Comparison of ENCODE assay signal across 18 cellular contexts in genomic region chr13:99301056-99301838, GRCh38. TPM values are rescaled to one million over a fixed set of nuclear protein-coding genes. Genes with fewer than 3 reads are reported as not detected.
A peak's percentile ranks its signal among the peaks of the same experiment; 100 is the strongest.
DNase-seq lines count a peak whose midpoint lies in the region; ATAC-seq lines count a peak whose summit lies in the region.
"Had no signal": no experiment of that assay in that cellular context is flagged by ENCODE, and none has a peak within 500 bp of the region (broad histone marks: within the 10 kb centered on the region; RNA-seq: fewer than 3 reads in every experiment).

No MANE protein-coding gene starts in this region.

- H3K4me3 Mint-ChIP-seq in activated T-cell treated with anti-CD3 and anti-CD28 coated beads, Interleukin-2, amount 50 U/mL, for 4 hours: peak overlapping the region; percentile 51
- peak overlapping the region; percentile 76 to 88 (median 78) for H3K4me3 Mint-ChIP-seq in IgD-negative memory B cell
- H3K4me3 Mint-ChIP-seq in stimulated activated naive B cell treated with anti-CD40 and anti-IgM and Interleukin-4, amounts not matched to agents 10 μg/mL and 1 μg/mL and 100 μg/mL, for 72 hours: peak overlapping the region in 1 of 2 donors; percentile 12

- peaks cover 79% of the 10 kb centered on the region for H3K4me1 Mint-ChIP-seq in activated T-cell treated with anti-CD3 and anti-CD28 coated beads, Interleukin-2, amount 50 U/mL, for 4 hours (ENCODE audit: low read depth)
- H3K4me1 Mint-ChIP-seq in IgD-negative memory B cell: peaks cover 59 to 71% (median 66%) of the 10 kb centered on the region in 3 donors
- peaks cover 49 to 73% of the 10 kb centered on the region in 2 donors for H3K4me1 Mint-ChIP-seq in stimulated activated naive B cell treated with anti-CD40 and anti-IgM and Interleukin-4, amounts not matched to agents 10 μg/mL and 1 μg/mL and 100 μg/mL, for 72 hours

- peak overlapping the region; percentile 85 to 94 (median 88) for H3K27ac Mint-ChIP-seq in IgD-negative memory B cell
- H3K27ac Mint-ChIP-seq in stimulated activated naive B cell treated with anti-CD40 and anti-IgM and Interleukin-4, amounts not matched to agents 10 μg/mL and 1 μg/mL and 100 μg/mL, for 72 hours: peak overlapping the region; percentile 65

- H3K9me3 ChIP-seq in effector memory CD4-positive, alpha-beta T cell (ENCODE audit: control insufficient read depth, low read length): no peaks in the 10 kb centered on the region

- H3K9me3 Mint-ChIP-seq in activated T-cell treated with anti-CD3 and anti-CD28 coated beads, Interleukin-2, amount 50 U/mL, for 4 hours: no peaks in the 10 kb centered on the region
- H3K9me3 Mint-ChIP-seq in IgD-negative memory B cell: no peaks in the 10 kb centered on the region
- no peaks in the 10 kb centered on the region for H3K9me3 Mint-ChIP-seq in stimulated activated naive B cell treated with anti-CD40 and anti-IgM and Interleukin-4, amounts not matched to agents 10 μg/mL and 1 μg/mL and 100 μg/mL, for 72 hours

- peaks cover 50% of the 10 kb centered on the region for H3K4me1 ChIP-seq in effector memory CD4-positive, alpha-beta T cell (ENCODE audit: control insufficient read depth, insufficient read depth, low read length, poor library complexity, severe bottlenecking)

- DNase-seq in activated T-cell treated with anti-CD3 and anti-CD28 coated beads, Interleukin-2, amount 50 U/mL, for 4 hours: no peak
- DNase-seq in activated T-cell treated with anti-CD3 and anti-CD28 coated beads, Interleukin-2, amount 50 U/mL, for 48 hours: no peak
- no peak for DNase-seq in effector memory CD4-positive, alpha-beta T cell
- DNase-seq in stimulated activated naive B cell treated with anti-CD40 and anti-IgM and Interleukin-4, amounts not matched to agents 10 μg/mL and 1 μg/mL and 100 μg/mL, for 72 hours: no peak
- no peak for DNase-seq in ACHN
- no peak for DNase-seq in NOMO-1 (lab: John Stamatoyannopoulos, UW; ENCODE audit: unreplicated experiment in 2 of 2)
- no peak for DNase-seq in 8988T
- DNase-seq: foreskin melanocyte; left colon; NCI-H146; posterior cingulate gyrus; SIG-M5; stimulated activated naive CD4-positive, alpha-beta T cell treated with Interleukin-2 at 50 U/mL for 16 hours had no signal

- no peak for ATAC-seq in activated T-cell treated with anti-CD3 and anti-CD28 coated beads, Interleukin-2, amount 50 U/mL, for 4 hours
- ATAC-seq in stimulated activated naive B cell treated with anti-CD40 and anti-IgM and Interleukin-4, amounts not matched to agents 10 μg/mL and 1 μg/mL and 100 μg/mL, for 72 hours (replicated peaks): no peak
- ATAC-seq: HCT116, left colon had no signal

- no peaks in the 10 kb centered on the region for H3K27me3 Mint-ChIP-seq in activated T-cell treated with anti-CD3 and anti-CD28 coated beads, Interleukin-2, amount 50 U/mL, for 4 hours (ENCODE audit: low read depth)
- H3K27me3 Mint-ChIP-seq in IgD-negative memory B cell: no peaks in the 10 kb centered on the region
- H3K27me3 Mint-ChIP-seq in stimulated activated naive B cell treated with anti-CD40 and anti-IgM and Interleukin-4, amounts not matched to agents 10 μg/mL and 1 μg/mL and 100 μg/mL, for 72 hours: no peaks in the 10 kb centered on the region

- no peaks in the 10 kb centered on the region for H3K27me3 ChIP-seq in effector memory CD4-positive, alpha-beta T cell (replicated peaks; ENCODE audit: control insufficient read depth, insufficient read depth, low read length, poor library complexity, severe bottlenecking)

- in situ Hi-C loops in ACHN (cut with HindIII; ENCODE audit: low pct_ligation_motif_present, low pct_unique_long_range_greater_than_20kb, low sequenced_read_pairs): no loop called here

- H3K4me3 ChIP-seq in effector memory CD4-positive, alpha-beta T cell (ENCODE audit: insufficient read depth, low read depth, low read length, poor library complexity, severe bottlenecking): peak overlapping the region; percentile 85

- peaks cover 33% of the 10 kb centered on the region for H3K36me3 Mint-ChIP-seq in activated T-cell treated with anti-CD3 and anti-CD28 coated beads, Interleukin-2, amount 50 U/mL, for 4 hours (ENCODE audit: insufficient read depth)
- peaks cover 22% of the 10 kb centered on the region for H3K36me3 Mint-ChIP-seq in IgD-negative memory B cell
- H3K36me3 Mint-ChIP-seq in stimulated activated naive B cell treated with anti-CD40 and anti-IgM and Interleukin-4, amounts not matched to agents 10 μg/mL and 1 μg/mL and 100 μg/mL, for 72 hours: peaks cover 48 to 70% of the 10 kb centered on the region in 2 donors

- peak overlapping the region; percentile 89 for H3K27ac ChIP-seq in effector memory CD4-positive, alpha-beta T cell (ENCODE audit: insufficient read depth, low read length, poor library complexity, severe bottlenecking)

- peaks cover 18% of the 10 kb centered on the region for H3K36me3 ChIP-seq in effector memory CD4-positive, alpha-beta T cell (ENCODE audit: control insufficient read depth, insufficient read depth, low read length)

RNA-seq across cellular contexts. Expression of gene GPR183, which starts 6.0 kb away (rescaled TPM):
- 10 to 100 TPM; 48.6 to 86.8 (median 65.7) TPM for total RNA-seq in activated T-cell treated with anti-CD3 and anti-CD28 coated beads, Interleukin-2, amount 50 U/mL, for 4 hours
- 494 TPM for polyA plus RNA-seq in IgD-negative memory B cell
- total RNA-seq: G401, MCF 10A had no signal

RNA-seq across cellular contexts. Expression of gene GPR18, which starts 43.1 kb away (rescaled TPM):
- total RNA-seq in activated T-cell treated with anti-CD3 and anti-CD28 coated beads, Interleukin-2, amount 50 U/mL, for 4 hours: 1 to 10 TPM; 3.3 to 4.0 (median 3.9) TPM
- 58.6 TPM for polyA plus RNA-seq in IgD-negative memory B cell
- total RNA-seq: G401, MCF 10A, myocyte had no signal
